Comparison of ENCODE assay signal across 13 cellular contexts in genomic region chr16:17939052-17939673, GRCh38.
DNase-seq lines count a peak whose midpoint lies in the region; ATAC-seq and TF ChIP-seq lines count a peak whose summit lies in the region.
"Had no signal": no experiment of that assay in that cellular context is flagged by ENCODE, and none has a peak within 500 bp of the region (broad histone marks: within the 10 kb centered on the region; RNA-seq: fewer than 3 reads in every experiment).

No MANE protein-coding gene starts in this region.

- CTCF ChIA-PET in activated CD8-positive, alpha-beta memory T cell treated with anti-CD3 and anti-CD28 coated beads, Interleukin-2, amount 10 ng/mL, durations not matched to agents 7 days and 5 days (lab: Charles Lee), result no interaction called here

- H3K4me1 ChIP-seq in osteoblast (ENCODE audit: insufficient read depth, low read length), result no peaks in the 10 kb centered on the region
- H3K4me1 ChIP-seq: esophagus squamous epithelium, parathyroid adenoma had no signal

- no peaks in the 10 kb centered on the region for H3K9me3 Mint-ChIP-seq in activated CD8-positive, alpha-beta memory T cell treated with anti-CD3 and anti-CD28 coated beads, Interleukin-2, amount 10 ng/mL, durations not matched to agents 7 days and 5 days (ENCODE audit: low read depth)

- DNase-seq in activated CD8-positive, alpha-beta memory T cell treated with anti-CD3 and anti-CD28 coated beads, Interleukin-2, amount 10 ng/mL, durations not matched to agents 7 days and 5 days, result no peak
- no peak for DNase-seq in activated CD8-positive, alpha-beta memory T cell treated with anti-CD3 and anti-CD28 coated beads, Interleukin-2, amount 50 U/mL, for 48 hours
- DNase-seq in NCI-H2227 (lab: John Stamatoyannopoulos, UW; ENCODE audit: unreplicated experiment) (peak; percentile 27), osteoblast (ENCODE audit: insufficient read length, low spot score, missing footprints) (peak; percentile 15), NCI-H345 treated with DMSO at 0.1 percent for 48 hours (lab: John Stamatoyannopoulos, UW; ENCODE audit: unreplicated experiment) (no peak), medulla oblongata (ENCODE audit: extremely low spot score) (no peak), AG20443 (ENCODE audit: low spot score) (no peak)
- DNase-seq: ACHN, esophagus squamous epithelium, Kasumi-1 had no signal

- H3K4me2 ChIP-seq in osteoblast (ENCODE audit: insufficient read depth, low read length), result no peak overlapping the region

- no peaks in the 10 kb centered on the region for H3K27me3 ChIP-seq in osteoblast (ENCODE audit: insufficient read depth, low read length)

- no peaks in the 10 kb centered on the region for H3K36me3 Mint-ChIP-seq in activated CD8-positive, alpha-beta memory T cell treated with anti-CD3 and anti-CD28 coated beads, Interleukin-2, amount 10 ng/mL, durations not matched to agents 7 days and 5 days

- H3K36me3 ChIP-seq in osteoblast (ENCODE audit: insufficient read depth, low read length), result no peaks in the 10 kb centered on the region
- H3K36me3 ChIP-seq: esophagus squamous epithelium had no signal

- no peak overlapping the region for H3K27ac ChIP-seq in osteoblast (ENCODE audit: low read depth, low read length)
- H3K27ac ChIP-seq: esophagus squamous epithelium, parathyroid adenoma, VCaP had no signal

- H3K27ac Mint-ChIP-seq in activated CD8-positive, alpha-beta memory T cell treated with anti-CD3 and anti-CD28 coated beads, Interleukin-2, amount 10 ng/mL, durations not matched to agents 7 days and 5 days, result peak overlapping the region; percentile 70

- no peaks in the 10 kb centered on the region for H4K20me1 ChIP-seq in osteoblast (ENCODE audit: insufficient read depth, low read length)

- no peak overlapping the region for H2AFZ ChIP-seq in osteoblast (ENCODE audit: low read length)
- H2AFZ ChIP-seq: parathyroid adenoma had no signal

- ATAC-seq in activated CD8-positive, alpha-beta memory T cell treated with anti-CD3 and anti-CD28 coated beads, Interleukin-2, amount 10 ng/mL, durations not matched to agents 7 days and 5 days, result peak; percentile 51
- peak; percentile 49 for ATAC-seq in GM21786 (IDR thresholded peaks at IDR 0.05; ENCODE audit: unreplicated experiment)

- no peaks in the 10 kb centered on the region for H3K79me2 ChIP-seq in osteoblast (ENCODE audit: insufficient read depth, low read length)
- H3K79me2 ChIP-seq: parathyroid adenoma had no signal

- peaks cover 13% of the 10 kb centered on the region for H3K4me1 Mint-ChIP-seq in activated CD8-positive, alpha-beta memory T cell treated with anti-CD3 and anti-CD28 coated beads, Interleukin-2, amount 10 ng/mL, durations not matched to agents 7 days and 5 days

- H3K27me3 Mint-ChIP-seq in activated CD8-positive, alpha-beta memory T cell treated with anti-CD3 and anti-CD28 coated beads, Interleukin-2, amount 10 ng/mL, durations not matched to agents 7 days and 5 days, result peaks cover 3% of the 10 kb centered on the region

- H3K4me3 Mint-ChIP-seq in activated CD8-positive, alpha-beta memory T cell treated with anti-CD3 and anti-CD28 coated beads, Interleukin-2, amount 10 ng/mL, durations not matched to agents 7 days and 5 days, result peak overlapping the region; percentile 59

- no peak overlapping the region for H3K4me3 ChIP-seq in osteoblast (ENCODE audit: insufficient read depth, low read length)

- TF ChIP-seq CTCF in osteoblast (IDR thresholded peaks at IDR 0.05; ENCODE audit: extremely low read depth, low read depth, low read length), result no peak

- no peaks in the 10 kb centered on the region for H3K9me3 ChIP-seq in osteoblast (ENCODE audit: low read depth, low read length)
- H3K9me3 ChIP-seq: esophagus squamous epithelium had no signal

Comparison
In these comparisons a context has a peak if more than half of its experiments do, and no peak if none do; other contexts are left out.
1. DNase-seq: peak in NCI-H2227 (single experiment) and osteoblast (single experiment); none in activated CD8-positive, alpha-beta memory T cell treated with anti-CD3 and anti-CD28 coated beads, Interleukin-2, amount 10 ng/mL, durations not matched to agents 7 days and 5 days (single experiment), activated CD8-positive, alpha-beta memory T cell treated with anti-CD3 and anti-CD28 coated beads, Interleukin-2, amount 50 U/mL, for 48 hours (single experiment), NCI-H345 treated with DMSO at 0.1 percent for 48 hours (single experiment), medulla oblongata (single experiment) and AG20443 (single experiment).